Comparison of ENCODE assay signal across 1 cellular context in the genomic region with DNA sequence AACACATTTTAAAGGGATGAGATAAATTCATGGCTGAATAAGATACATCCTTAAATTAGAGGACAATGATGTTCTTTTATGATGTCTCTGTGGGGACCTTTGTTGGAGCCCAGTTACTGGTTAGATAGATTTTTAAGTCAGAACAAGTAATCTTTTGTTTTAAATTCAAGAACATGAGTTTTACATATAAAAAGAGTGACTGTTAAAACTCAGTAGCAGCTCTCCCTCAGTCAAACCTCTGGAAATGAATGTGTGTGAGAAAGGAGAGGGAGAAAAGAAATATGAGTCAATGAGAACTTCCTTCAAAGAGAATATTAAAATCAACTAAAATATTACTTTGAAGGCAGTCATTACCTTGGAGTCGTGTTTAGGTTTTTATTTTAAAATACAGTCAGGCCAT.
TF ChIP-seq lines count a peak whose summit lies in the region.

No MANE protein-coding gene starts in this region.

TF ChIP-seq in SK-N-SH treated with all-trans-retinoic acid at 6 μM for 48 hours, 23 proteins besides CTCF, POLR2A, EP300 and RAD21 (continued from another document):
- TF ChIP-seq TSHZ2 (CRISPR knock-in tag; IDR thresholded peaks at IDR 0.05) = no peak
- TF ChIP-seq CREB5 (CRISPR knock-in tag; IDR thresholded peaks at IDR 0.05; ENCODE audit: low read depth) = no peak
- no peak for TF ChIP-seq PATZ1 (CRISPR knock-in tag; IDR thresholded peaks at IDR 0.05; ENCODE audit: borderline replicate concordance)
- TF ChIP-seq CSRNP3 (CRISPR knock-in tag; IDR thresholded peaks at IDR 0.05) = no peak
- TF ChIP-seq ISL1 (CRISPR knock-in tag; IDR thresholded peaks at IDR 0.05) = no peak
- TF ChIP-seq ESRRG (CRISPR knock-in tag; IDR thresholded peaks at IDR 0.05) = no peak
- TF ChIP-seq BACH2 (CRISPR knock-in tag; IDR thresholded peaks at IDR 0.05; ENCODE audit: borderline replicate concordance) = no peak
- no peak for TF ChIP-seq RARB (CRISPR knock-in tag; IDR thresholded peaks at IDR 0.05)
- no peak for TF ChIP-seq OSR1 (CRISPR knock-in tag; IDR thresholded peaks at IDR 0.05)
- no peak for TF ChIP-seq ZNF70 (CRISPR knock-in tag; IDR thresholded peaks at IDR 0.05)
- no peak for TF ChIP-seq ZFP30 (CRISPR knock-in tag; IDR thresholded peaks at IDR 0.05)
TF ChIP-seq in SK-N-SH treated with all-trans-retinoic acid at 6 μM for 48 hours: peak in this region for 0.
